15 cellular contexts compared by ENCODE assay signal in the genomic region with DNA sequence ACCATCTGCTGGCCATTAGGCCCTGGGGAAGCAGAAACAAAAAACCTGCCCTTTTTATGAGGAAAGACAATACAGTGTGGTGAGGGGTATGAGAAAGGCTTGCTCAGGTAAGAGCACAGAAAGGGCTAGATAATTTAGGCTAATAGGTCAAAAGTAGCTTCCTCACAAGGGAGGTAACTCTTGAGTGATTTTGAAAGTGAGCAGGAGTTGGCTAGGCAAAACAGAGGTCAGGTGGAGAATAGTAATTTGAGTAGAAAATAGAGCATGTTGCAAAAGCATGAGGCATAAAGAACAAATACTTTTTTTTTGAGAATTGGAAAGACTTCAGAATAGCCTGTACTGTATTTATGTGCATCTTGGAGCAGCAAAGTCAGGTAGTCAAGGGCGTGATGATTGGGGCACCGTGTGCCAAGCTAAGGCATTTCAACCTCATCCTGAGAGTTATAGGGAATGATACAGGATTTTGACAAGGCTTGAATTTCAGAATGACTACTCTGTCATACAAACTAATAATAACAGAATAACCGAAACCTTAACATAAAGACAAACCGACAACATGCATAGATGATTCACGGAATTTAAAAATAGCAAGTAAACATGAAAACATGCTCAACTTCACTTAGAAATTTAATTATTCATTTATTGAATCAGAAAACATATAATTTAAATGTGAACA.
DNase-seq lines count a peak whose midpoint lies in the region; ATAC-seq, FAIRE-seq and TF ChIP-seq lines count a peak whose summit lies in the region.
"Had no signal": no experiment of that assay in that cellular context is flagged by ENCODE, and none has a peak within 500 bp of the region (broad histone marks: within the 10 kb centered on the region; RNA-seq: fewer than 3 reads in every experiment).

No MANE protein-coding gene starts in this region.

- H3K4me2 ChIP-seq in GM12878 (ENCODE audit: control insufficient read depth, insufficient read depth): peak overlapping the region; percentile 45

- H4K20me1 ChIP-seq in GM12878 (ENCODE audit: control insufficient read depth, insufficient read depth): no peaks in the 10 kb centered on the region

- POLR2A ChIA-PET in GM12878 (lab: Charles Lee): no interaction called here
- POLR2A ChIA-PET in naive thymus-derived CD8-positive, alpha-beta T cell (lab: Charles Lee): no interaction called here

- intact Hi-C loops in GM12878 (cut with micrococcal nuclease; ENCODE audit: unreplicated experiment): no loop called here

- TF ChIP-seq RAD21 in GM12878 (IDR thresholded peaks at IDR 0.05; ENCODE audit: insufficient read depth, low read depth, low read length): no peak

- H3K27me3 ChIP-seq in GM12878 (replicated peaks in 1 of 2; ENCODE audit: control insufficient read depth in 2 of 2, insufficient read depth in 2 of 2, low read length in 1 of 2): no peaks in the 10 kb centered on the region

- no peak overlapping the region for H3K9ac ChIP-seq in GM12878 (ENCODE audit: control insufficient read depth, insufficient read depth, low read length)

- SMC1A ChIA-PET in GM12878 (lab: Charles Lee; ENCODE audit: uncharacterized antibody, unreplicated experiment): interaction anchor here (1.0 to 1.5 kb wide), 3 partner anchors 17 to 114 kb away, joined by 3 to 5 read pairs (median 3); no protein-coding TSS in a partner anchor

- peak; percentile 64 for FAIRE-seq in GM12878 (lab: Jason Lieb, UNC)

- peaks cover 44% of the 10 kb centered on the region for H3K27me3 Mint-ChIP-seq in stimulated activated naive CD8-positive, alpha-beta T cell treated with anti-CD3 and anti-CD28 coated beads, Interleukin-15, amount 100 ng/mL, for 72 hours
- H3K27me3 Mint-ChIP-seq in naive thymus-derived CD8-positive, alpha-beta T cell: peaks cover 29 to 49% (median 33%) of the 10 kb centered on the region in 5 donors

- no peak overlapping the region for H3K4me3 Mint-ChIP-seq in stimulated activated naive CD8-positive, alpha-beta T cell treated with anti-CD3 and anti-CD28 coated beads, Interleukin-15, amount 100 ng/mL, for 72 hours
- H3K4me3 Mint-ChIP-seq in naive thymus-derived CD8-positive, alpha-beta T cell: no peak overlapping the region
- H3K4me3 Mint-ChIP-seq: activated CD4-positive, alpha-beta T cell treated with anti-CD3 and anti-CD28 coated beads, Interleukin-2, amount 10 ng/mL, durations not matched to agents 7 days and 5 days; immature natural killer cell; naive thymus-derived CD4-positive, alpha-beta T cell had no signal

- H3K9me3 ChIP-seq in GM12878 (replicated peaks; ENCODE audit: control insufficient read depth, insufficient read depth, low read length): no peaks in the 10 kb centered on the region

- no peak for TF ChIP-seq CTCF in GM12878 (IDR thresholded peaks at IDR 0.05 in 2 of 3, conservative IDR thresholded peaks at IDR 0.05 in 1 of 3; ENCODE audit: control insufficient read depth in 2 of 3, extremely low read depth in 1 of 3, insufficient read depth in 1 of 3, low read depth in 3 of 3, low read length in 3 of 3)

- no peaks in the 10 kb centered on the region for H3K36me3 Mint-ChIP-seq in naive thymus-derived CD8-positive, alpha-beta T cell
- H3K36me3 Mint-ChIP-seq: naive thymus-derived CD4-positive, alpha-beta T cell had no signal

- TF ChIP-seq POLR2A in GM12878 (IDR thresholded peaks at IDR 0.05; ENCODE audit: low read depth, low read length): no peak

- H3K9me3 Mint-ChIP-seq in stimulated activated naive CD8-positive, alpha-beta T cell treated with anti-CD3 and anti-CD28 coated beads, Interleukin-15, amount 100 ng/mL, for 72 hours: no peaks in the 10 kb centered on the region
- no peaks in the 10 kb centered on the region for H3K9me3 Mint-ChIP-seq in naive thymus-derived CD8-positive, alpha-beta T cell
- H3K9me3 Mint-ChIP-seq: activated CD4-positive, alpha-beta T cell treated with anti-CD3 and anti-CD28 coated beads, Interleukin-2, amount 10 ng/mL, durations not matched to agents 7 days and 5 days had no signal

- no peaks in the 10 kb centered on the region for H3K79me2 ChIP-seq in GM12878 (ENCODE audit: control insufficient read depth, insufficient read depth, low read length)

- H3K4me1 ChIP-seq in GM12878 (ENCODE audit: control insufficient read depth, insufficient read depth, low read length): peaks cover 21% of the 10 kb centered on the region

- H2AFZ ChIP-seq in GM12878 (ENCODE audit: control insufficient read depth, low read depth, low read length): no peak overlapping the region

- ATAC-seq in GM18907 (IDR thresholded peaks at IDR 0.05; ENCODE audit: unreplicated experiment) (peak; percentile 90), GM21529 (IDR thresholded peaks at IDR 0.05; ENCODE audit: unreplicated experiment) (peak; percentile 87), HG03066 (IDR thresholded peaks at IDR 0.05; ENCODE audit: low read depth, unreplicated experiment) (peak; percentile 69), GM12878 (peak; percentile 42; the same call in 2 of the 3 replicates)
- no peak for ATAC-seq in stimulated activated naive CD8-positive, alpha-beta T cell treated with anti-CD3 and anti-CD28 coated beads, Interleukin-15, amount 100 ng/mL, for 72 hours
- no peak for ATAC-seq in naive thymus-derived CD8-positive, alpha-beta T cell
- ATAC-seq: naive thymus-derived CD4-positive, alpha-beta T cell had no signal

- CTCF ChIA-PET in GM12878 (lab: Yijun Ruan, JAX): no interaction called here

- H3K4me1 Mint-ChIP-seq in stimulated activated naive CD8-positive, alpha-beta T cell treated with anti-CD3 and anti-CD28 coated beads, Interleukin-15, amount 100 ng/mL, for 72 hours: peaks cover 5% of the 10 kb centered on the region
- H3K4me1 Mint-ChIP-seq in naive thymus-derived CD8-positive, alpha-beta T cell: peaks cover 0 to 2% (median 0%) of the 10 kb centered on the region in 4 donors
- H3K4me1 Mint-ChIP-seq: activated CD4-positive, alpha-beta T cell treated with anti-CD3 and anti-CD28 coated beads, Interleukin-2, amount 10 ng/mL, durations not matched to agents 7 days and 5 days; immature natural killer cell; naive thymus-derived CD4-positive, alpha-beta T cell had no signal

- WGBS in GM12878 (ENCODE audit: insufficient coverage, insufficient replicate concordance, low lambda C conversion rate, missing lambda C conversion rate): under 1% methylated on average over 5 of the region's 5 CpGs

- RAD21 ChIA-PET in GM12878 (lab: Charles Lee; ENCODE audit: unreplicated experiment): no interaction called here

- no peak for TF ChIP-seq EP300 in GM12878 (IDR thresholded peaks at IDR 0.05; ENCODE audit: borderline replicate concordance in 1 of 2, control insufficient read depth in 1 of 2, low read depth in 2 of 2, low read length in 2 of 2)

- no TSS peak for BruUV-seq in GM12878 (replicated peaks; lab: Mats Ljungman, UMichigan)

- no peaks in the 10 kb centered on the region for H3K36me3 ChIP-seq in GM12878 (ENCODE audit: control insufficient read depth in 2 of 2, insufficient read depth in 2 of 2, low read length in 1 of 2)

- H3K27ac Mint-ChIP-seq in stimulated activated naive CD8-positive, alpha-beta T cell treated with anti-CD3 and anti-CD28 coated beads, Interleukin-15, amount 100 ng/mL, for 72 hours: no peak overlapping the region
- H3K27ac Mint-ChIP-seq in naive thymus-derived CD8-positive, alpha-beta T cell: no peak overlapping the region
- H3K27ac Mint-ChIP-seq: activated CD4-positive, alpha-beta T cell treated with anti-CD3 and anti-CD28 coated beads, Interleukin-2, amount 10 ng/mL, durations not matched to agents 7 days and 5 days; immature natural killer cell; naive thymus-derived CD4-positive, alpha-beta T cell had no signal

- H3K4me3 ChIP-seq in GM12878: no peak overlapping the region

- in situ Hi-C loops in GM12878 (cut with MboI): no loop called here

- DNase-seq in GM12878 (ENCODE audit: low read depth, low spot score) (peak; percentile 48), A172 (ENCODE audit: low spot score) (no peak), NCI-H1930 (lab: John Stamatoyannopoulos, UW) (no peak)
- no peak for DNase-seq in stimulated activated naive CD8-positive, alpha-beta T cell treated with anti-CD3 and anti-CD28 coated beads, Interleukin-15, amount 100 ng/mL, for 72 hours
- DNase-seq in naive thymus-derived CD8-positive, alpha-beta T cell: no peak
- DNase-seq: activated CD4-positive, alpha-beta T cell treated with anti-CD3 and anti-CD28 coated beads, Interleukin-2, amount 10 ng/mL, durations not matched to agents 7 days and 5 days; activated naive CD4-positive, alpha-beta T cell treated with Interleukin-2 at 50 U/mL for 16 hours; immature natural killer cell; naive thymus-derived CD4-positive, alpha-beta T cell; NCI-H1048; NK-92 treated with Interleukin-12 subunit alpha and Interleukin-12 subunit beta, amount 100 ng/mL, for 24 hours; SW 1271 had no signal

- no peak overlapping the region for H3K27ac ChIP-seq in GM12878 (ENCODE audit: control insufficient read depth, insufficient read depth)

TF ChIP-seq in GM12878, 131 proteins besides CTCF, POLR2A, EP300 and RAD21 (continues in another document):
- TF ChIP-seq RUNX3 (IDR thresholded peaks at IDR 0.05; ENCODE audit: low read length) (peak; percentile 69), JUNB (IDR thresholded peaks at IDR 0.05) (peak; percentile 83), MEF2A (IDR thresholded peaks at IDR 0.05; ENCODE audit: insufficient read depth, low read depth, low read length) (peak; percentile 90), NFIC (IDR thresholded peaks at IDR 0.05; ENCODE audit: low read depth, low read length) (peak; percentile 82), ZNF207 (IDR thresholded peaks at IDR 0.05; ENCODE audit: borderline replicate concordance) (no peak)
- TF ChIP-seq, protein P1, sequence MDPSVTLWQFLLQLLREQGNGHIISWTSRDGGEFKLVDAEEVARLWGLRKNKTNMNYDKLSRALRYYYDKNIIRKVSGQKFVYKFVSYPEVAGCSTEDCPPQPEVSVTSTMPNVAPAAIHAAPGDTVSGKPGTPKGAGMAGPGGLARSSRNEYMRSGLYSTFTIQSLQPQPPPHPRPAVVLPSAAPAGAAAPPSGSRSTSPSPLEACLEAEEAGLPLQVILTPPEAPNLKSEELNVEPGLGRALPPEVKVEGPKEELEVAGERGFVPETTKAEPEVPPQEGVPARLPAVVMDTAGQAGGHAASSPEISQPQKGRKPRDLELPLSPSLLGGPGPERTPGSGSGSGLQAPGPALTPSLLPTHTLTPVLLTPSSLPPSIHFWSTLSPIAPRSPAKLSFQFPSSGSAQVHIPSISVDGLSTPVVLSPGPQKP (IDR thresholded peaks at IDR 0.05; ENCODE audit: low read depth, low read length): no peak
- TF ChIP-seq, protein P2, sequence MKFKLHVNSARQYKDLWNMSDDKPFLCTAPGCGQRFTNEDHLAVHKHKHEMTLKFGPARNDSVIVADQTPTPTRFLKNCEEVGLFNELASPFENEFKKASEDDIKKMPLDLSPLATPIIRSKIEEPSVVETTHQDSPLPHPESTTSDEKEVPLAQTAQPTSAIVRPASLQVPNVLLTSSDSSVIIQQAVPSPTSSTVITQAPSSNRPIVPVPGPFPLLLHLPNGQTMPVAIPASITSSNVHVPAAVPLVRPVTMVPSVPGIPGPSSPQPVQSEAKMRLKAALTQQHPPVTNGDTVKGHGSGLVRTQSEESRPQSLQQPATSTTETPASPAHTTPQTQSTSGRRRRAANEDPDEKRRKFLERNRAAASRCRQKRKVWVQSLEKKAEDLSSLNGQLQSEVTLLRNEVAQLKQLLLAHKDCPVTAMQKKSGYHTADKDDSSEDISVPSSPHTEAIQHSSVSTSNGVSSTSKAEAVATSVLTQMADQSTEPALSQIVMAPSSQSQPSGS (IDR thresholded peaks at IDR 0.05; ENCODE audit: low read length): peak; percentile 67

Comparison
In these comparisons a context has a peak if more than half of its experiments do, and no peak if none do; other contexts are left out.
1. ATAC-seq: peak in GM18907 (single experiment), GM21529 (single experiment), HG03066 (single experiment) and GM12878 (single experiment); none in stimulated activated naive CD8-positive, alpha-beta T cell treated with anti-CD3 and anti-CD28 coated beads, Interleukin-15, amount 100 ng/mL, for 72 hours (single experiment) and naive thymus-derived CD8-positive, alpha-beta T cell (0 of 2).